In the genomic region with DNA sequence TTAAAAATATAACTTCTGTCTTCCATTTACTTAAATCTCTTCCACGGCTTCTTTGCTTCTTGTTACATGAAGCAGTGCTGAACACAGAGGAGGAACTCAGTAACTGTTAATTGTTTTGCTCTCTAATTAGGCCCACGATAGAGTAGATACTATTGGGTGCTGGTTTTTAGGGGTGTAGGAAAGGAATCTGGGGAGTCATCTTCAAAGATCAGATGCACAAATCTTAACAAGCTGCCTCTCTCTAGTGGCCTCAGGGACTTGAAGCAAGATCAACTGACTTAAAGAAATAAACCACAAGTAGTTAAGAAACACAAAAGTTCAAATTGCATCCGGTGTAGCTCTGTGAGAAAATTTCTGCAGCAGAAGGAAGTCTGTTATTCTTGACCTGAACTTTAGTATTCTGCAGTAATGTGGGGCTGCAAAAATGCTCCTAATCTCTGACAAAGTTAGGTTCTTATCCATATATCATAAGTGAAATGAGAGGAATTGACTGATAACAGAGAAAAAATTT, we compare ENCODE assay signal across 1 cellular context.
TF ChIP-seq lines count a peak whose summit lies in the region.

No MANE protein-coding gene starts in this region.

TF ChIP-seq in GM12878, 131 proteins besides CTCF, POLR2A, EP300 and RAD21 (continued from another document):
- TF ChIP-seq, protein P1, sequence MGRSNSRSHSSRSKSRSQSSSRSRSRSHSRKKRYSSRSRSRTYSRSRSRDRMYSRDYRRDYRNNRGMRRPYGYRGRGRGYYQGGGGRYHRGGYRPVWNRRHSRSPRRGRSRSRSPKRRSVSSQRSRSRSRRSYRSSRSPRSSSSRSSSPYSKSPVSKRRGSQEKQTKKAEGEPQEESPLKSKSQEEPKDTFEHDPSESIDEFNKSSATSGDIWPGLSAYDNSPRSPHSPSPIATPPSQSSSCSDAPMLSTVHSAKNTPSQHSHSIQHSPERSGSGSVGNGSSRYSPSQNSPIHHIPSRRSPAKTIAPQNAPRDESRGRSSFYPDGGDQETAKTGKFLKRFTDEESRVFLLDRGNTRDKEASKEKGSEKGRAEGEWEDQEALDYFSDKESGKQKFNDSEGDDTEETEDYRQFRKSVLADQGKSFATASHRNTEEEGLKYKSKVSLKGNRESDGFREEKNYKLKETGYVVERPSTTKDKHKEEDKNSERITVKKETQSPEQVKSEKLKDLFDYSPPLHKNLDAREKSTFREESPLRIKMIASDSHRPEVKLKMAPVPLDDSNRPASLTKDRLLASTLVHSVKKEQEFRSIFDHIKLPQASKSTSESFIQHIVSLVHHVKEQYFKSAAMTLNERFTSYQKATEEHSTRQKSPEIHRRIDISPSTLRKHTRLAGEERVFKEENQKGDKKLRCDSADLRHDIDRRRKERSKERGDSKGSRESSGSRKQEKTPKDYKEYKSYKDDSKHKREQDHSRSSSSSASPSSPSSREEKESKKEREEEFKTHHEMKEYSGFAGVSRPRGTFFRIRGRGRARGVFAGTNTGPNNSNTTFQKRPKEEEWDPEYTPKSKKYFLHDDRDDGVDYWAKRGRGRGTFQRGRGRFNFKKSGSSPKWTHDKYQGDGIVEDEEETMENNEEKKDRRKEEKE (IDR thresholded peaks at IDR 0.05), result no peak
- no peak for TF ChIP-seq SRF (IDR thresholded peaks at IDR 0.05; ENCODE audit: low read depth in 2 of 2, low read length in 2 of 2)
- no peak for TF ChIP-seq ZSCAN29 (IDR thresholded peaks at IDR 0.05)
- TF ChIP-seq DPF2 (IDR thresholded peaks at IDR 0.05), result no peak
- no peak for TF ChIP-seq HCFC1 (IDR thresholded peaks at IDR 0.05; ENCODE audit: low read length)
- no peak for TF ChIP-seq LARP7 (IDR thresholded peaks at IDR 0.05)
- TF ChIP-seq SMARCA5 (IDR thresholded peaks at IDR 0.05), result no peak; the same call in 1 of the 2 replicates
- no peak for TF ChIP-seq NRF1 (conservative IDR thresholded peaks at IDR 0.05; ENCODE audit: low read depth, low read length)
- TF ChIP-seq, protein P2, sequence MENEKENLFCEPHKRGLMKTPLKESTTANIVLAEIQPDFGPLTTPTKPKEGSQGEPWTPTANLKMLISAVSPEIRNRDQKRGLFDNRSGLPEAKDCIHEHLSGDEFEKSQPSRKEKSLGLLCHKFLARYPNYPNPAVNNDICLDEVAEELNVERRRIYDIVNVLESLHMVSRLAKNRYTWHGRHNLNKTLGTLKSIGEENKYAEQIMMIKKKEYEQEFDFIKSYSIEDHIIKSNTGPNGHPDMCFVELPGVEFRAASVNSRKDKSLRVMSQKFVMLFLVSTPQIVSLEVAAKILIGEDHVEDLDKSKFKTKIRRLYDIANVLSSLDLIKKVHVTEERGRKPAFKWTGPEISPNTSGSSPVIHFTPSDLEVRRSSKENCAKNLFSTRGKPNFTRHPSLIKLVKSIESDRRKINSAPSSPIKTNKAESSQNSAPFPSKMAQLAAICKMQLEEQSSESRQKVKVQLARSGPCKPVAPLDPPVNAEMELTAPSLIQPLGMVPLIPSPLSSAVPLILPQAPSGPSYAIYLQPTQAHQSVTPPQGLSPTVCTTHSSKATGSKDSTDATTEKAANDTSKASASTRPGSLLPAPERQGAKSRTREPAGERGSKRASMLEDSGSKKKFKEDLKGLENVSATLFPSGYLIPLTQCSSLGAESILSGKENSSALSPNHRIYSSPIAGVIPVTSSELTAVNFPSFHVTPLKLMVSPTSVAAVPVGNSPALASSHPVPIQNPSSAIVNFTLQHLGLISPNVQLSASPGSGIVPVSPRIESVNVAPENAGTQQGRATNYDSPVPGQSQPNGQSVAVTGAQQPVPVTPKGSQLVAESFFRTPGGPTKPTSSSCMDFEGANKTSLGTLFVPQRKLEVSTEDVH (IDR thresholded peaks at IDR 0.05; ENCODE audit: low read depth, partially characterized antibody), result no peak
- no peak for TF ChIP-seq KDM1A (IDR thresholded peaks at IDR 0.05; ENCODE audit: borderline replicate concordance)
- no peak for TF ChIP-seq ZNF274 (IDR thresholded peaks at IDR 0.05; ENCODE audit: insufficient read depth, insufficient read length)
- TF ChIP-seq MTA2 (IDR thresholded peaks at IDR 0.05; ENCODE audit: low read depth), result peak; percentile 71
- no peak for TF ChIP-seq PAX8 (IDR thresholded peaks at IDR 0.05)
- TF ChIP-seq SUZ12 (IDR thresholded peaks at IDR 0.05; ENCODE audit: unreplicated experiment), result no peak
- TF ChIP-seq, protein P3, sequence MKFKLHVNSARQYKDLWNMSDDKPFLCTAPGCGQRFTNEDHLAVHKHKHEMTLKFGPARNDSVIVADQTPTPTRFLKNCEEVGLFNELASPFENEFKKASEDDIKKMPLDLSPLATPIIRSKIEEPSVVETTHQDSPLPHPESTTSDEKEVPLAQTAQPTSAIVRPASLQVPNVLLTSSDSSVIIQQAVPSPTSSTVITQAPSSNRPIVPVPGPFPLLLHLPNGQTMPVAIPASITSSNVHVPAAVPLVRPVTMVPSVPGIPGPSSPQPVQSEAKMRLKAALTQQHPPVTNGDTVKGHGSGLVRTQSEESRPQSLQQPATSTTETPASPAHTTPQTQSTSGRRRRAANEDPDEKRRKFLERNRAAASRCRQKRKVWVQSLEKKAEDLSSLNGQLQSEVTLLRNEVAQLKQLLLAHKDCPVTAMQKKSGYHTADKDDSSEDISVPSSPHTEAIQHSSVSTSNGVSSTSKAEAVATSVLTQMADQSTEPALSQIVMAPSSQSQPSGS (IDR thresholded peaks at IDR 0.05; ENCODE audit: low read length), result no peak
- TF ChIP-seq CBX3 (IDR thresholded peaks at IDR 0.05; ENCODE audit: borderline replicate concordance, low read depth), result no peak
- no peak for TF ChIP-seq ZZZ3 (IDR thresholded peaks at IDR 0.05; ENCODE audit: control insufficient read depth, insufficient read length, low read depth)
- TF ChIP-seq SMAD1 (IDR thresholded peaks at IDR 0.05; ENCODE audit: low read depth, partially characterized antibody), result peak; percentile 6
- TF ChIP-seq ZNF622 (IDR thresholded peaks at IDR 0.05), result no peak
- TF ChIP-seq, protein P4, sequence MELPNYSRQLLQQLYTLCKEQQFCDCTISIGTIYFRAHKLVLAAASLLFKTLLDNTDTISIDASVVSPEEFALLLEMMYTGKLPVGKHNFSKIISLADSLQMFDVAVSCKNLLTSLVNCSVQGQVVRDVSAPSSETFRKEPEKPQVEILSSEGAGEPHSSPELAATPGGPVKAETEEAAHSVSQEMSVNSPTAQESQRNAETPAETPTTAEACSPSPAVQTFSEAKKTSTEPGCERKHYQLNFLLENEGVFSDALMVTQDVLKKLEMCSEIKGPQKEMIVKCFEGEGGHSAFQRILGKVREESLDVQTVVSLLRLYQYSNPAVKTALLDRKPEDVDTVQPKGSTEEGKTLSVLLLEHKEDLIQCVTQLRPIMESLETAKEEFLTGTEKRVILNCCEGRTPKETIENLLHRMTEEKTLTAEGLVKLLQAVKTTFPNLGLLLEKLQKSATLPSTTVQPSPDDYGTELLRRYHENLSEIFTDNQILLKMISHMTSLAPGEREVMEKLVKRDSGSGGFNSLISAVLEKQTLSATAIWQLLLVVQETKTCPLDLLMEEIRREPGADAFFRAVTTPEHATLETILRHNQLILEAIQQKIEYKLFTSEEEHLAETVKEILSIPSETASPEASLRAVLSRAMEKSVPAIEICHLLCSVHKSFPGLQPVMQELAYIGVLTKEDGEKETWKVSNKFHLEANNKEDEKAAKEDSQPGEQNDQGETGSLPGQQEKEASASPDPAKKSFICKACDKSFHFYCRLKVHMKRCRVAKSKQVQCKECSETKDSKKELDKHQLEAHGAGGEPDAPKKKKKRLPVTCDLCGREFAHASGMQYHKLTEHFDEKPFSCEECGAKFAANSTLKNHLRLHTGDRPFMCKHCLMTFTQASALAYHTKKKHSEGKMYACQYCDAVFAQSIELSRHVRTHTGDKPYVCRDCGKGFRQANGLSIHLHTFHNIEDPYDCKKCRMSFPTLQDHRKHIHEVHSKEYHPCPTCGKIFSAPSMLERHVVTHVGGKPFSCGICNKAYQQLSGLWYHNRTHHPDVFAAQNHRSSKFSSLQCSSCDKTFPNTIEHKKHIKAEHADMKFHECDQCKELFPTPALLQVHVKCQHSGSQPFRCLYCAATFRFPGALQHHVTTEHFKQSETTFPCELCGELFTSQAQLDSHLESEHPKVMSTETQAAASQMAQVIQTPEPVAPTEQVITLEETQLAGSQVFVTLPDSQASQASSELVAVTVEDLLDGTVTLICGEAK (IDR thresholded peaks at IDR 0.05; ENCODE audit: borderline replicate concordance), result no peak
- TF ChIP-seq IRF4 (IDR thresholded peaks at IDR 0.05; ENCODE audit: low read depth, low read length), result no peak
- TF ChIP-seq, protein P5, sequence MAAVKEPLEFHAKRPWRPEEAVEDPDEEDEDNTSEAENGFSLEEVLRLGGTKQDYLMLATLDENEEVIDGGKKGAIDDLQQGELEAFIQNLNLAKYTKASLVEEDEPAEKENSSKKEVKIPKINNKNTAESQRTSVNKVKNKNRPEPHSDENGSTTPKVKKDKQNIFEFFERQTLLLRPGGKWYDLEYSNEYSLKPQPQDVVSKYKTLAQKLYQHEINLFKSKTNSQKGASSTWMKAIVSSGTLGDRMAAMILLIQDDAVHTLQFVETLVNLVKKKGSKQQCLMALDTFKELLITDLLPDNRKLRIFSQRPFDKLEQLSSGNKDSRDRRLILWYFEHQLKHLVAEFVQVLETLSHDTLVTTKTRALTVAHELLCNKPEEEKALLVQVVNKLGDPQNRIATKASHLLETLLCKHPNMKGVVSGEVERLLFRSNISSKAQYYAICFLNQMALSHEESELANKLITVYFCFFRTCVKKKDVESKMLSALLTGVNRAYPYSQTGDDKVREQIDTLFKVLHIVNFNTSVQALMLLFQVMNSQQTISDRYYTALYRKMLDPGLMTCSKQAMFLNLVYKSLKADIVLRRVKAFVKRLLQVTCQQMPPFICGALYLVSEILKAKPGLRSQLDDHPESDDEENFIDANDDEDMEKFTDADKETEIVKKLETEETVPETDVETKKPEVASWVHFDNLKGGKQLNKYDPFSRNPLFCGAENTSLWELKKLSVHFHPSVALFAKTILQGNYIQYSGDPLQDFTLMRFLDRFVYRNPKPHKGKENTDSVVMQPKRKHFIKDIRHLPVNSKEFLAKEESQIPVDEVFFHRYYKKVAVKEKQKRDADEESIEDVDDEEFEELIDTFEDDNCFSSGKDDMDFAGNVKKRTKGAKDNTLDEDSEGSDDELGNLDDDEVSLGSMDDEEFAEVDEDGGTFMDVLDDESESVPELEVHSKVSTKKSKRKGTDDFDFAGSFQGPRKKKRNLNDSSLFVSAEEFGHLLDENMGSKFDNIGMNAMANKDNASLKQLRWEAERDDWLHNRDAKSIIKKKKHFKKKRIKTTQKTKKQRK (IDR thresholded peaks at IDR 0.05; ENCODE audit: low read depth, low read length), result no peak
